Comparison of ENCODE assay signal across 8 cellular contexts in genomic region chr1:112369389-112370285, GRCh38. TPM values are rescaled to one million over a fixed set of nuclear protein-coding genes. Genes with fewer than 3 reads are reported as not detected.
DNase-seq lines count a peak whose midpoint lies in the region; ATAC-seq and TF ChIP-seq lines count a peak whose summit lies in the region.

No MANE protein-coding gene starts in this region.

- H3K4me3 ChIP-seq in fibroblast of the aortic adventitia (ENCODE audit: low read depth, low read length), result no peak overlapping the region

- TF ChIP-seq CTCF in fibroblast of the aortic adventitia (IDR thresholded peaks at IDR 0.05; ENCODE audit: insufficient read depth, low read length), result peak; percentile 99

- DNase-seq in Daoy (ENCODE audit: low read depth) (peak; percentile 95), LHCN-M2 (ENCODE audit: low read depth) (peak; percentile 71), RPMI8226 (peak; percentile 80), fibroblast of the aortic adventitia (ENCODE audit: low read depth) (peak; percentile 83), nucleus accumbens (lab: John Stamatoyannopoulos, UW) (peak in 53 of 56 donors; percentile 32 to 93 (median 73)), substantia nigra (lab: John Stamatoyannopoulos, UW) (peak; percentile 26 to 90 (median 76))
- DNase-seq in activated T-helper 1 cell treated with anti-CD3 and anti-CD28 coated beads, Interleukin-2, amount 50 U/mL, for 16 hours (ENCODE audit: low read depth in 1 of 2, low spot score in 1 of 2), result peak; percentile 62 to 66

- H3K27ac ChIP-seq in substantia nigra (ENCODE audit: low read depth, low read length, poor library complexity, severe bottlenecking), result no peak overlapping the region

- ATAC-seq in GM21786 (IDR thresholded peaks at IDR 0.05; ENCODE audit: unreplicated experiment), result peak; percentile 93

RNA-seq across cellular contexts. Expression of gene CTTNBP2NL, which starts 26.4 kb away (rescaled TPM):
- 9.3 and 11.1 TPM in 2 replicates for total RNA-seq in Daoy (2014; rRNA removed; shearing (Covaris generic))
- total RNA-seq in LHCN-M2 (2014; rRNA removed) (12.3 and 15.0 TPM in 2 replicates), fibroblast of the aortic adventitia (ENCODE audit: low replicate concordance) (24.4 and 27.0 TPM in 2 replicates)
- 10.0 TPM for polyA plus RNA-seq in LHCN-M2 (2012)
